In the genomic region with DNA sequence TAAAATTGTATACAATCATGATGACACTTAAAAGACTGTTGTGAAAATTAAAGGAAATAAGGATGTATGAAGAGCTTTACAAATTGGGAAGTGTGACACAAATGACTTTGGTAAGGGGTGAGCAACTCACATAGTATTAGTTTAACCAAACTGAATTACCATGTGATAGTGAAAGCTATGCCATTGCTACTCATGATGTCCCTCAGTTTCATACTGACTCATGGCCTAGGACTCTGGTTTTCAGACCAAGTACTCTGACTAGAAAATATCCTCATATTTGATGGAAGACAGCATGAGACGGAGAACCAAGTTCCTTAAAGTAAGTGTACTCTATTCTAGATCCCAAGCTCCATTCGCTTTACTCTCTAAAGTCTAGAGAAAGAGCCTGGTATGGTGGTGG, we compare ENCODE assay signal across 13 cellular contexts.
DNase-seq lines count a peak whose midpoint lies in the region; ATAC-seq and TF ChIP-seq lines count a peak whose summit lies in the region.
"Had no signal": no experiment of that assay in that cellular context is flagged by ENCODE, and none has a peak within 500 bp of the region (broad histone marks: within the 10 kb centered on the region; RNA-seq: fewer than 3 reads in every experiment).

No MANE protein-coding gene starts in this region.

- no peak overlapping the region for H3K4me3 ChIP-seq in astrocyte of the spinal cord (ENCODE audit: low read depth, low read length)
- H3K4me3 ChIP-seq: BLaER1 had no signal

- no peaks in the 10 kb centered on the region for H3K9me3 Mint-ChIP-seq in immature natural killer cell
- H3K9me3 Mint-ChIP-seq in endothelial cell (ENCODE audit: unreplicated experiment), result no peaks in the 10 kb centered on the region
- H3K9me3 Mint-ChIP-seq: activated naive CD4-positive, alpha-beta T cell treated with anti-CD3 and anti-CD28 coated beads, Interleukin-2, amount 50 U/mL, for 24 hours had no signal

- no peak overlapping the region for H3K4me3 Mint-ChIP-seq in immature natural killer cell
- no peak overlapping the region for H3K4me3 Mint-ChIP-seq in endothelial cell (ENCODE audit: unreplicated experiment)
- H3K4me3 Mint-ChIP-seq: activated naive CD4-positive, alpha-beta T cell treated with anti-CD3 and anti-CD28 coated beads, Interleukin-2, amount 50 U/mL, for 24 hours had no signal

- H3K36me3 Mint-ChIP-seq in immature natural killer cell, result peaks cover 0 to 3% (median 0%) of the 10 kb centered on the region in 3 donors
- no peaks in the 10 kb centered on the region for H3K36me3 Mint-ChIP-seq in endothelial cell (ENCODE audit: low read depth, unreplicated experiment)
- H3K36me3 Mint-ChIP-seq: activated naive CD4-positive, alpha-beta T cell treated with anti-CD3 and anti-CD28 coated beads, Interleukin-2, amount 50 U/mL, for 24 hours had no signal

- H3K4me1 Mint-ChIP-seq in immature natural killer cell (no peaks in the 10 kb centered on the region), endothelial cell (ENCODE audit: unreplicated experiment) (no peaks in the 10 kb centered on the region)
- H3K4me1 Mint-ChIP-seq: activated naive CD4-positive, alpha-beta T cell treated with anti-CD3 and anti-CD28 coated beads, Interleukin-2, amount 50 U/mL, for 24 hours had no signal

- DNase-seq in AG20443 (ENCODE audit: low spot score), result peak; percentile 53
- peak; percentile 64 for DNase-seq in astrocyte of the spinal cord (ENCODE audit: low read depth, low spot score)
- DNase-seq in non-pigmented ciliary epithelial cell (ENCODE audit: low read depth), result peak; percentile 43
- DNase-seq in immature natural killer cell, result no peak
- DNase-seq in endothelial cell (ENCODE audit: low spot score), result no peak
- DNase-seq: left cardiac atrium, NCI-H1417, NCI-H69 had no signal

- in situ Hi-C loops in astrocyte of the spinal cord (cut with HindIII; ENCODE audit: low sequenced_read_pairs), result no loop called here

- ATAC-seq in GM21390 (IDR thresholded peaks at IDR 0.05; ENCODE audit: unreplicated experiment), result peak; percentile 67
- ATAC-seq in HG03108 (IDR thresholded peaks at IDR 0.05; ENCODE audit: unreplicated experiment), result no peak
- ATAC-seq in HG03280 (IDR thresholded peaks at IDR 0.05; ENCODE audit: unreplicated experiment), result no peak

- TF ChIP-seq CTCF in astrocyte of the spinal cord (IDR thresholded peaks at IDR 0.05; ENCODE audit: low read depth, low read length) (no peak), endothelial cell (IDR thresholded peaks at IDR 0.05; ENCODE audit: unreplicated experiment) (no peak)

- no peak overlapping the region for H3K27ac Mint-ChIP-seq in immature natural killer cell
- no peak overlapping the region for H3K27ac Mint-ChIP-seq in endothelial cell (ENCODE audit: unreplicated experiment)
- H3K27ac Mint-ChIP-seq: activated naive CD4-positive, alpha-beta T cell treated with anti-CD3 and anti-CD28 coated beads, Interleukin-2, amount 50 U/mL, for 24 hours had no signal

- peaks cover 0 to 1% (median 0%) of the 10 kb centered on the region in 3 donors for H3K27me3 Mint-ChIP-seq in immature natural killer cell (ENCODE audit: low read depth in 3 of 3)
- H3K27me3 Mint-ChIP-seq in endothelial cell (ENCODE audit: unreplicated experiment), result no peaks in the 10 kb centered on the region
- H3K27me3 Mint-ChIP-seq: activated naive CD4-positive, alpha-beta T cell treated with anti-CD3 and anti-CD28 coated beads, Interleukin-2, amount 50 U/mL, for 24 hours had no signal

Comparison
In these comparisons a context has a peak if more than half of its experiments do, and no peak if none do; other contexts are left out.
1. DNase-seq: peak in AG20443 (single experiment), astrocyte of the spinal cord (single experiment) and non-pigmented ciliary epithelial cell (single experiment); none in immature natural killer cell (0 of 3) and endothelial cell (single experiment).